ENCODE assay signal across 8 cellular contexts in the genomic region with DNA sequence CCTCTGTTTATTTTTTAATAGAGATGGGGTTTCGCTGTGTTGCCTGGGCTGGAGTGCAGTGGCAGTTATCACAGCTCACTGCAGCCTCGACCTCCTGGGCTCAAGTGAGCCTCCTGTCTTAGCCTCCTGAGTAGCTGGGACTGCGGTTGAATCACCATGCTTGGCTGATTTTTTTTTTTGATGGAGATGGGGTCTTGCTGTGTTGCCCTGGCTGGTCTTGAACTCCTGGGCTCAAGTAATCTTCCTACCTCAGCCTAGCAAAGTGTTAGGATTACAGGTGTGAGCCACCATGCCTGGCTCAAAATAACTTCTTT. TPM values are rescaled to one million over a fixed set of nuclear protein-coding genes. Genes with fewer than 3 reads are reported as not detected.
DNase-seq lines count a peak whose midpoint lies in the region; ATAC-seq and TF ChIP-seq lines count a peak whose summit lies in the region.

No MANE protein-coding gene starts in this region.

- peaks cover 11% of the 10 kb centered on the region for H3K4me1 Mint-ChIP-seq in CD14-positive monocyte
- H3K4me1 Mint-ChIP-seq in osteocyte (ENCODE audit: unreplicated experiment): peaks cover 15% of the 10 kb centered on the region

- H3K79me2 ChIP-seq in OCI-LY7 (ENCODE audit: insufficient read depth, low read depth, low read length): no peaks in the 10 kb centered on the region

- H3K4me3 ChIP-seq in RWPE2 (ENCODE audit: severe bottlenecking) (no peak overlapping the region), epithelial cell of esophagus (ENCODE audit: low read length) (peak overlapping the region; percentile 40), OCI-LY7 (ENCODE audit: low read depth, low read length, poor library complexity, severe bottlenecking) (no peak overlapping the region)

- POLR2A ChIA-PET in OCI-LY7 (lab: Charles Lee): interaction anchor here (0.6 to 0.8 kb wide), 3 partner anchors 18 to 323 kb away, joined by 3 to 4 read pairs (median 3); no protein-coding TSS in a partner anchor

- H3K4me3 Mint-ChIP-seq in CD14-positive monocyte (peak overlapping the region; percentile 87 to 94), osteocyte (ENCODE audit: unreplicated experiment) (peak overlapping the region; percentile 74)

- H3K27ac ChIP-seq in RWPE2 (ENCODE audit: poor library complexity, severe bottlenecking): peak overlapping the region; percentile 74
- H3K27ac ChIP-seq in OCI-LY7 (ENCODE audit: low read depth, low read length, poor library complexity, severe bottlenecking): no peak overlapping the region

- H3K4me2 ChIP-seq in OCI-LY7 (ENCODE audit: low read length): no peak overlapping the region

- 0 out of 2 replicates have a peak, but pooled peaks cover under 1% of the 10 kb centered on the region for H3K36me3 ChIP-seq in RWPE2 (ENCODE audit: low read depth)
- no peaks in the 10 kb centered on the region for H3K36me3 ChIP-seq in OCI-LY7 (ENCODE audit: insufficient read depth, low read length)

- TF ChIP-seq CTCF in CD14-positive monocyte (IDR thresholded peaks at IDR 0.05) (no peak), RWPE2 (IDR thresholded peaks at IDR 0.05; ENCODE audit: poor library complexity, severe bottlenecking) (no peak), epithelial cell of esophagus (IDR thresholded peaks at IDR 0.05; ENCODE audit: insufficient read depth, low read depth, low read length, missing control alignments) (no peak), osteocyte (IDR thresholded peaks at IDR 0.05) (no peak), OCI-LY7 (conservative IDR thresholded peaks at IDR 0.05; ENCODE audit: low read length) (no peak)

- no peak overlapping the region for H2AFZ ChIP-seq in OCI-LY7 (ENCODE audit: low read length)

- intact Hi-C loops in CD14-positive monocyte (cut with micrococcal nuclease) (loop anchor here in 1 of 2 donors (10.0 kb wide), 1 partner anchor 110 kb away; no protein-coding TSS in a partner anchor), OCI-LY7 (cut with micrococcal nuclease; ENCODE audit: unreplicated experiment) (no loop called here)

- H4K20me1 ChIP-seq in OCI-LY7 (ENCODE audit: insufficient read depth, low read length): no peaks in the 10 kb centered on the region

- peaks cover 2 to 14% (median 6%) of the 10 kb centered on the region in 3 donors for H3K27me3 Mint-ChIP-seq in CD14-positive monocyte (ENCODE audit: low read depth in 3 of 3)
- H3K27me3 Mint-ChIP-seq in osteocyte (ENCODE audit: unreplicated experiment): no peaks in the 10 kb centered on the region

- peaks cover 0 to 10% (median 7%) of the 10 kb centered on the region in 7 donors for H3K9me3 Mint-ChIP-seq in CD14-positive monocyte
- no peaks in the 10 kb centered on the region for H3K9me3 Mint-ChIP-seq in osteocyte (ENCODE audit: unreplicated experiment)

- no peak for DNase-seq in CD14-positive monocyte (ENCODE audit: low spot score)
- no peak for DNase-seq in RWPE2 (ENCODE audit: low spot score)
- DNase-seq in epithelial cell of esophagus (ENCODE audit: low read depth): no peak
- DNase-seq in osteocyte (ENCODE audit: extremely low spot score, unreplicated experiment): no peak
- no peak for DNase-seq in OCI-LY7 (ENCODE audit: low spot score)
- DNase-seq in AG08396 (ENCODE audit: low spot score): no peak
- DNase-seq in KG1 (lab: John Stamatoyannopoulos, UW): no peak
- DNase-seq in HK-2 (ENCODE audit: unreplicated experiment): no peak

- peaks cover 12% of the 10 kb centered on the region for H3K4me1 ChIP-seq in RWPE2 (ENCODE audit: insufficient read depth, poor library complexity, severe bottlenecking)
- H3K4me1 ChIP-seq in OCI-LY7 (ENCODE audit: insufficient read depth, low read length, poor library complexity, severe bottlenecking): no peaks in the 10 kb centered on the region

- H3K9me3 ChIP-seq in RWPE2 (ENCODE audit: severe bottlenecking) (no peaks in the 10 kb centered on the region), OCI-LY7 (ENCODE audit: low read length) (no peaks in the 10 kb centered on the region)

- BruUV-seq in OCI-LY7 (replicated peaks; lab: Mats Ljungman, UMichigan): no TSS peak

- H3K27me3 ChIP-seq in RWPE2 (ENCODE audit: insufficient read depth, poor library complexity, severe bottlenecking): no peaks in the 10 kb centered on the region

- CTCF ChIA-PET in OCI-LY7 (lab: Charles Lee; ENCODE audit: unreplicated experiment): interaction anchor here (1.4 kb wide), 1 partner anchor 9 kb away, joined by 22 read pairs; a partner anchor contains a TSS

- H3K9me2 ChIP-seq in OCI-LY7 (ENCODE audit: insufficient read depth, low read length): no peaks in the 10 kb centered on the region

- H3K27ac Mint-ChIP-seq in CD14-positive monocyte: peak overlapping the region in 6 of 7 donors; percentile 45 to 94 (median 87)
- H3K27ac Mint-ChIP-seq in osteocyte (ENCODE audit: unreplicated experiment): peak overlapping the region; percentile 75

- H3K36me3 Mint-ChIP-seq in CD14-positive monocyte: no peaks in the 10 kb centered on the region
- H3K36me3 Mint-ChIP-seq in osteocyte (ENCODE audit: unreplicated experiment): no peaks in the 10 kb centered on the region

- no peak for ATAC-seq in RWPE2 (ENCODE audit: low read depth)

RNA-seq across cellular contexts. Expression of a gene that starts 8.1 kb away (rescaled TPM):
- 1 to 10 TPM; 4.3 to 6.1 TPM for polyA plus RNA-seq in CD14-positive monocyte
- total RNA-seq in osteocyte (23.7 and 24.8 TPM in 2 replicates), OCI-LY7 (2022) (12.0 TPM in 2 replicates)
- 5.6 and 17.1 TPM in 2 replicates for total RNA-seq in OCI-LY7 (2014; rRNA removed; shearing (Covaris generic))

RNA-seq across cellular contexts. Expression of a gene that starts 35.2 kb away (rescaled TPM):
- polyA plus RNA-seq in CD14-positive monocyte: 10 to 100 TPM; 14.0 to 24.1 TPM
- 146 and 156 TPM in 2 replicates for total RNA-seq in osteocyte
- total RNA-seq in OCI-LY7 (2014; rRNA removed; shearing (Covaris generic)): 30.5 and 33.7 TPM in 2 replicates
- total RNA-seq in OCI-LY7 (2022): 24.2 and 25.7 TPM in 2 replicates
